In genomic region chr6:106162926-106163325, GRCh38 we compare ENCODE assay signal across 10 cellular contexts.
DNase-seq lines count a peak whose midpoint lies in the region; ATAC-seq, FAIRE-seq and TF ChIP-seq lines count a peak whose summit lies in the region.
"Had no signal": no experiment of that assay in that cellular context is flagged by ENCODE, and none has a peak within 500 bp of the region (broad histone marks: within the 10 kb centered on the region; RNA-seq: fewer than 3 reads in every experiment).

No MANE protein-coding gene starts in this region.

- TF ChIP-seq CTCF in HepG2 (CRISPR knock-in tag; IDR thresholded peaks at IDR 0.05) (no peak), right lobe of liver (IDR thresholded peaks at IDR 0.05) (no peak), activated B cell treated with CpG ODN at 0.5 μM for 24 hours (IDR thresholded peaks at IDR 0.05) (no peak), liver (IDR thresholded peaks at IDR 0.05; ENCODE audit: low read depth, low read length, missing input control) (no peak), vagina (IDR thresholded peaks at IDR 0.05) (no peak), endodermal cell (conservative IDR thresholded peaks at IDR 0.05) (no peak)

- H3K9me3 Mint-ChIP-seq in activated B cell treated with CpG ODN at 0.5 μM for 24 hours = no peaks in the 10 kb centered on the region
- H3K9me3 Mint-ChIP-seq in endodermal cell = no peaks in the 10 kb centered on the region

- no peak for DNase-seq in HepG2 (ENCODE audit: low spot score)
- no peak for DNase-seq in right lobe of liver
- no peak for DNase-seq in activated B cell treated with CpG ODN at 0.5 μM for 24 hours
- DNase-seq in vagina (ENCODE audit: extremely low spot score in 2 of 2) = no peak
- DNase-seq in NOMO-1 treated with DMSO at 0.1 percent for 48 hours (lab: John Stamatoyannopoulos, UW; ENCODE audit: unreplicated experiment) = no peak
- DNase-seq in endodermal cell = no peak
- DNase-seq: COR-L47, NCI-H524 had no signal

- CTCF ChIA-PET in HepG2 (lab: Yijun Ruan, JAX; ENCODE audit: low intra/inter-chr PET ratio, low total read pairs) = no interaction called here
- CTCF ChIA-PET in activated B cell treated with CpG ODN at 0.5 μM for 24 hours (lab: Charles Lee) = interaction anchor here (1.1 to 2.6 kb wide), 7 partner anchors 19 to 73 kb away, joined by 3 to 8 read pairs (median 4); no protein-coding TSS in a partner anchor

- no peak for ATAC-seq in HepG2
- no peak for ATAC-seq in right lobe of liver
- no peak for ATAC-seq in activated B cell treated with CpG ODN at 0.5 μM for 24 hours (ENCODE audit: low read depth)
- no peak for ATAC-seq in HG02884 (IDR thresholded peaks at IDR 0.05; ENCODE audit: unreplicated experiment)

- 66% methylated on average over 4 of the region's 4 CpGs for WGBS in HepG2 (ENCODE audit: low lambda C conversion rate)
- 86% methylated on average over 4 of the region's 4 CpGs for WGBS in right lobe of liver (ENCODE audit: insufficient coverage, low coverage, low lambda C conversion rate, missing lambda C conversion rate)
- 93% methylated on average over 4 of the region's 4 CpGs for WGBS in liver
- WGBS in endodermal cell (ENCODE audit: insufficient coverage in 1 of 2, insufficient read length in 1 of 2), 2 experiments = 96% methylated on average over 3 of the region's 4 CpGs; no CpG with 5 or more reads in 1 of the 2 experiments

- peaks cover 24% of the 10 kb centered on the region for H3K4me1 ChIP-seq in HepG2 (ENCODE audit: insufficient read depth, low read length)
- H3K4me1 ChIP-seq in right lobe of liver = no peaks in the 10 kb centered on the region
- H3K4me1 ChIP-seq in liver (ENCODE audit: control insufficient read depth in 4 of 4, insufficient read depth in 4 of 4, low read length in 3 of 4) = no peaks in the 10 kb centered on the region
- no peaks in the 10 kb centered on the region for H3K4me1 ChIP-seq in vagina
- H3K4me1 ChIP-seq in endodermal cell (ENCODE audit: control insufficient read depth, insufficient read depth, low read length) = peaks cover 14% of the 10 kb centered on the region

- H3K27me3 ChIP-seq in HepG2 (ENCODE audit: control insufficient read depth in 1 of 2, insufficient read depth in 2 of 2, low read length in 2 of 2) (peaks cover 0 to 5% of the 10 kb centered on the region in 2 experiments; a peak in 3 of 5 replicates), right lobe of liver (no peaks in the 10 kb centered on the region), liver (ENCODE audit: control insufficient read depth in 4 of 4, insufficient read depth in 4 of 4, low read length in 3 of 4) (no peaks in the 10 kb centered on the region), vagina (no peaks in the 10 kb centered on the region), endodermal cell (ENCODE audit: control insufficient read depth, insufficient read depth, low read length, poor library complexity, severe bottlenecking) (peaks cover 29% of the 10 kb centered on the region)

- H3K27me3 Mint-ChIP-seq in activated B cell treated with CpG ODN at 0.5 μM for 24 hours = no peaks in the 10 kb centered on the region
- peaks cover 30% of the 10 kb centered on the region for H3K27me3 Mint-ChIP-seq in endodermal cell (ENCODE audit: insufficient read depth)

- TF ChIP-seq POLR2A in HepG2 (IDR thresholded peaks at IDR 0.05; ENCODE audit: insufficient read depth in 1 of 2, low read depth in 2 of 2, low read length in 2 of 2) (no peak), right lobe of liver (IDR thresholded peaks at IDR 0.05) (no peak), vagina (IDR thresholded peaks at IDR 0.05) (no peak)

- H3K4me2 ChIP-seq in HepG2 (ENCODE audit: low read depth, low read length) = peak overlapping the region; percentile 72; the same call in 1 of the 2 replicates

- TF ChIP-seq RAD21 in HepG2 (CRISPR knock-in tag; IDR thresholded peaks at IDR 0.05) (no peak), liver (IDR thresholded peaks at IDR 0.05) (no peak)

- no peaks in the 10 kb centered on the region for H4K20me1 ChIP-seq in HepG2 (ENCODE audit: insufficient read depth, low read length)

- H3K4me1 Mint-ChIP-seq in activated B cell treated with CpG ODN at 0.5 μM for 24 hours = peaks cover 35% of the 10 kb centered on the region
- peaks cover 21% of the 10 kb centered on the region for H3K4me1 Mint-ChIP-seq in endodermal cell

- no peaks in the 10 kb centered on the region for H3K79me2 ChIP-seq in HepG2 (ENCODE audit: insufficient read depth, low read length)

- H3K9ac ChIP-seq in HepG2 (ENCODE audit: insufficient read depth, low read depth, low read length) (no peak overlapping the region), liver (ENCODE audit: low read depth in 1 of 2, low read length in 2 of 2) (no peak overlapping the region), endodermal cell (ENCODE audit: extremely low read depth, low read length, poor library complexity, severe bottlenecking) (no peak overlapping the region)

- POLR2A ChIA-PET in HepG2 (lab: Yijun Ruan, JAX) = no interaction called here
- POLR2A ChIA-PET in activated B cell treated with CpG ODN at 0.5 μM for 24 hours (lab: Charles Lee) = interaction anchor here (0.6 to 2.5 kb wide), 19 partner anchors 9 to 760 kb away, joined by 3 to 37 read pairs (median 6); partner anchors contain the start of genes ATG5, PRDM1 and PREP

- H3K36me3 Mint-ChIP-seq in activated B cell treated with CpG ODN at 0.5 μM for 24 hours (ENCODE audit: low read depth) = no peaks in the 10 kb centered on the region
- H3K36me3 Mint-ChIP-seq in endodermal cell (ENCODE audit: low read depth) = no peaks in the 10 kb centered on the region

- no peak overlapping the region for H2AFZ ChIP-seq in HepG2 (ENCODE audit: low read length)

- no peak for TF ChIP-seq EP300 in HepG2 (IDR thresholded peaks at IDR 0.05; ENCODE audit: low read depth in 2 of 2, low read length in 2 of 2)
- no peak for TF ChIP-seq EP300 in HepG2 (CRISPR knock-in tag; IDR thresholded peaks at IDR 0.05; ENCODE audit: borderline replicate concordance)

- H3K9me3 ChIP-seq in HepG2 (ENCODE audit: low read length) = no peaks in the 10 kb centered on the region
- H3K9me3 ChIP-seq in right lobe of liver = no peaks in the 10 kb centered on the region
- no peaks in the 10 kb centered on the region for H3K9me3 ChIP-seq in liver (ENCODE audit: control insufficient read depth in 4 of 4, low read length in 3 of 4)
- no peaks in the 10 kb centered on the region for H3K9me3 ChIP-seq in vagina
- H3K9me3 ChIP-seq in endodermal cell (ENCODE audit: control insufficient read depth, low read length) = no peaks in the 10 kb centered on the region

- no TSS peak for BruUV-seq in HepG2 (replicated peaks; lab: Mats Ljungman, UMichigan)

- in situ Hi-C loops in HepG2 (cut with HindIII; ENCODE audit: extremely low pct_ligation_motif_present, low pct_unique_long_range_greater_than_20kb) = no loop called here

- peak overlapping the region; percentile 92 for H3K27ac Mint-ChIP-seq in activated B cell treated with CpG ODN at 0.5 μM for 24 hours
- no peak overlapping the region for H3K27ac Mint-ChIP-seq in endodermal cell

- H3K36me3 ChIP-seq in HepG2 (replicated peaks in 1 of 2; ENCODE audit: control insufficient read depth in 1 of 2, insufficient read depth in 2 of 2, low read length in 2 of 2) (no peaks in the 10 kb centered on the region), right lobe of liver (no peaks in the 10 kb centered on the region), liver (ENCODE audit: control insufficient read depth in 4 of 4, insufficient read depth in 3 of 4, low read depth in 1 of 4, low read length in 3 of 4) (no peaks in the 10 kb centered on the region), vagina (no peaks in the 10 kb centered on the region), endodermal cell (ENCODE audit: control insufficient read depth, insufficient read depth, low read length) (no peaks in the 10 kb centered on the region)

- no peak overlapping the region for H3K27ac ChIP-seq in HepG2 (ENCODE audit: extremely low read length, insufficient read depth, low read length)
- no peak overlapping the region for H3K27ac ChIP-seq in right lobe of liver
- H3K27ac ChIP-seq in liver (ENCODE audit: low read depth in 1 of 2, low read length in 2 of 2) = peak overlapping the region; percentile 54 to 75
- H3K27ac ChIP-seq in vagina = peak overlapping the region; percentile 74
- H3K27ac ChIP-seq in endodermal cell (ENCODE audit: low read depth, low read length) = no peak overlapping the region

- H3K4me3 ChIP-seq in HepG2 (replicated peaks in 1 of 3; ENCODE audit: insufficient read depth in 1 of 3, low read depth in 2 of 3, low read length in 3 of 3) = no peak overlapping the region
- H3K4me3 ChIP-seq in right lobe of liver = no peak overlapping the region
- H3K4me3 ChIP-seq in liver (ENCODE audit: low read depth in 1 of 3, low read length in 3 of 3) = no peak overlapping the region
- H3K4me3 ChIP-seq in vagina = no peak overlapping the region
- no peak overlapping the region for H3K4me3 ChIP-seq in endodermal cell (ENCODE audit: low read length)

- peak overlapping the region; percentile 36 for H3K4me3 Mint-ChIP-seq in activated B cell treated with CpG ODN at 0.5 μM for 24 hours
- H3K4me3 Mint-ChIP-seq in endodermal cell = no peak overlapping the region

- FAIRE-seq in HepG2 (lab: Jason Lieb, UNC) = no peak

- intact Hi-C loops in HepG2 (cut with micrococcal nuclease; ENCODE audit: unreplicated experiment) (no loop called here), right lobe of liver (cut with DNase I) (no loop called here), activated B cell treated with CpG ODN at 0.5 μM for 24 hours (cut with micrococcal nuclease) (loop anchor here (5.0 kb wide), 4 partner anchors 34 to 1659 kb away; partner anchors contain the start of gene SCML4), vagina (cut with DNase I) (no loop called here)

TF ChIP-seq in HepG2, 621 proteins besides CTCF, POLR2A, EP300 and RAD21 (continues in another document):
- TF ChIP-seq SAFB2 (CRISPR knock-in tag; IDR thresholded peaks at IDR 0.05; ENCODE audit: borderline replicate concordance, low read depth) (no peak), SNRNP70 (IDR thresholded peaks at IDR 0.05; ENCODE audit: low read depth, low read length) (no peak), ZFP90 (CRISPR knock-in tag; IDR thresholded peaks at IDR 0.05; ENCODE audit: borderline replicate concordance) (no peak), ZNF777 (CRISPR knock-in tag; IDR thresholded peaks at IDR 0.05) (no peak), ZNF556 (CRISPR knock-in tag; IDR thresholded peaks at IDR 0.05; ENCODE audit: borderline replicate concordance) (no peak), ZNF234 (CRISPR knock-in tag; conservative IDR thresholded peaks at IDR 0.05) (no peak)

TF ChIP-seq in liver, 16 proteins besides CTCF, POLR2A, EP300 and RAD21 (continues in another document):
- TF ChIP-seq, protein P1, sequence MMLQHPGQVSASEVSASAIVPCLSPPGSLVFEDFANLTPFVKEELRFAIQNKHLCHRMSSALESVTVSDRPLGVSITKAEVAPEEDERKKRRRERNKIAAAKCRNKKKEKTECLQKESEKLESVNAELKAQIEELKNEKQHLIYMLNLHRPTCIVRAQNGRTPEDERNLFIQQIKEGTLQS (IDR thresholded peaks at IDR 0.05) = no peak
- TF ChIP-seq FOXA1 (IDR thresholded peaks at IDR 0.05) = no peak
- TF ChIP-seq MAX (IDR thresholded peaks at IDR 0.05) = no peak
- no peak for TF ChIP-seq RXRA (IDR thresholded peaks at IDR 0.05)
- no peak for TF ChIP-seq TAF1 (conservative IDR thresholded peaks at IDR 0.05)

Comparison
In these comparisons a context has a peak if more than half of its experiments do, and no peak if none do; other contexts are left out.
1. H3K27ac ChIP-seq: peak in liver (2 of 2) and vagina (single experiment); none in HepG2 (single experiment), right lobe of liver (0 of 3) and endodermal cell (single experiment).